ENCODE assay signal across 1 cellular context in genomic region chr3:9690451-9691450, GRCh38.
TF ChIP-seq lines count a peak whose summit lies in the region.

No MANE protein-coding gene starts in this region.

TF ChIP-seq in GM12878, 131 proteins besides CTCF, POLR2A, EP300 and RAD21 (continued from another document):
- no peak for TF ChIP-seq ATF3 (IDR thresholded peaks at IDR 0.05; ENCODE audit: borderline replicate concordance, extremely low read depth, low read depth, low read length)
- no peak for TF ChIP-seq SUZ12 (IDR thresholded peaks at IDR 0.05; ENCODE audit: unreplicated experiment)
